15 cellular contexts compared by ENCODE assay signal in the genomic region with DNA sequence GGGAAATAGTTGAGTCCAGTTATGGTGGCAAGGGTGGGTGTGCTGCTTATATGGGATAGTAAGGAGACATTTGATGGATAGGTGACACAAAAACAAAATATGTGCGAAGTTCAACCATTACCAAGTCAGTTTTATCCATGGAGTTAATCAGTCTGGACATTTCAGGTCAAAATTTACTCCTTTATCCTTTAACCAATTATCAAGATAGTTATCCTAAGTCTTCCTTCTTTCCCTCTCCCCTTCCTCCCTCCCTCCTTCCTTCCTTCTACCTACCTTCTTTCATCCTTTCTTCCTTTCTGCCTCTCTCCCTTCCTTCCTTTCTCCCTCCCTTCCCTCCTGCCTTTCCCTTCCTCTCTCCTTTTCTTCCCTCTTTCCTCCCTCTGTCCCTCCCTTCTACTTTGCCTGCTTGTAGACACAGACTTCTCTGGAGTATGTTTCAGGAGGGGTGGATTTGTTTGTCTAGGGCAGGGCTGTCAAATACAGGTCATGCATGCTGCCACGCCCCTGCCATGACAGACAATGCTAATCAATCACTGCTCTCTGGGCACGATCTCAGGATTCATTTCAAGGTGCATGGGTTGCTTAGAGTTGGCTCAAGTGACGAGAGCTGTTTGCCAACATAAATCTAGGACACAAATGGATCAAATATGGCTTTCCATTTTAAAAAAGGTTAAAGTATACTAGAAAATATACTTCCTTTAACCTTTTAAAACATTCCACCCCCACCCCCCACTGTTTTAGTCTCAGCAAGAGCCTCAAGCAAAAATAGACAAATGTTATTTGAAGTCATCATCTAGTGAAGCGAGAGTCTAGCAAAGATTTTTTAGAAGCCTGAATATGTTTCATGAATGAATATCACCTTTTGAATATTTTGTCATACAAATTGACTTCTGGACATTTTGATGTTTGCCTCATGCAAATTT.
A peak's percentile ranks its signal among the peaks of the same experiment; 100 is the strongest.
DNase-seq lines count a peak whose midpoint lies in the region; ATAC-seq and FAIRE-seq lines count a peak whose summit lies in the region.
"Had no signal": no experiment of that assay in that cellular context is flagged by ENCODE, and none has a peak within 500 bp of the region (broad histone marks: within the 10 kb centered on the region; RNA-seq: fewer than 3 reads in every experiment).

No MANE protein-coding gene starts in this region.

- H3K79me2 ChIP-seq in GM23248 (ENCODE audit: insufficient read depth), result no peaks in the 10 kb centered on the region

- H3K27me3 ChIP-seq in small intestine (ENCODE audit: control insufficient read depth in 2 of 2, insufficient read depth in 2 of 2, low read length in 2 of 2), result no peaks in the 10 kb centered on the region
- H3K27me3 ChIP-seq in GM23248 (replicated peaks; ENCODE audit: insufficient read depth), result no peaks in the 10 kb centered on the region
- H3K27me3 ChIP-seq: adrenal gland, sigmoid colon had no signal

- H3K9me3 ChIP-seq in small intestine (ENCODE audit: control insufficient read depth, low read depth) (no peaks in the 10 kb centered on the region), GM23248 (ENCODE audit: low read depth) (no peaks in the 10 kb centered on the region)
- H3K9me3 ChIP-seq: adrenal gland, sigmoid colon had no signal

- peak; percentile 61 to 86 (median 77) for DNase-seq in NCI-H1417 (lab: John Stamatoyannopoulos, UW)
- DNase-seq in NCI-H1417 treated with DMSO at 0.1 percent for 48 hours (lab: John Stamatoyannopoulos, UW), result no peak
- DNase-seq in NCI-H748 (lab: John Stamatoyannopoulos, UW; ENCODE audit: unreplicated experiment), result peak; percentile 94
- DNase-seq in iPS-NIHi11 (ENCODE audit: low spot score), result peak; percentile 24
- peak; percentile 95 for DNase-seq in small intestine
- no peak for DNase-seq in GM23248
- DNase-seq in RKO (ENCODE audit: low spot score), result no peak
- DNase-seq: activated B cell treated with CpG ODN at 0.5 μM for 24 hours; activated T-cell treated with anti-CD3 and anti-CD28 coated beads for 4 hours; adrenal gland; effector memory CD4-positive, alpha-beta T cell; head of caudate nucleus; NCI-H2029 treated with DMSO at 0.1 percent for 48 hours; sigmoid colon had no signal

- H3F3A ChIP-seq in GM23248 (ENCODE audit: insufficient read depth), result no peaks in the 10 kb centered on the region

- no peak overlapping the region for H2AFZ ChIP-seq in GM23248

- in situ Hi-C loops in GM23248 (cut with MboI), result no loop called here

- no peak for ATAC-seq in GM19351 (IDR thresholded peaks at IDR 0.05; ENCODE audit: unreplicated experiment)

- H4K20me1 ChIP-seq in GM23248 (ENCODE audit: insufficient read depth), result no peaks in the 10 kb centered on the region

- 43 to 69% (median 48%) methylated on average over 5 of the region's 5 CpGs for WGBS in small intestine, 3 donors
- WGBS in GM23248 (ENCODE audit: low coverage in 1 of 2, low lambda C conversion rate in 2 of 2, missing lambda C conversion rate in 2 of 2), 2 experiments, result 71 to 76% methylated on average over 5 of the region's 5 CpGs

- H3K36me3 ChIP-seq in small intestine (ENCODE audit: control insufficient read depth in 2 of 2, insufficient read depth in 2 of 2, low read length in 2 of 2) (no peaks in the 10 kb centered on the region), GM23248 (ENCODE audit: low read depth) (no peaks in the 10 kb centered on the region)
- H3K36me3 ChIP-seq: adrenal gland, sigmoid colon had no signal

- no peak overlapping the region for H3K9ac ChIP-seq in GM23248

- H3K4me3 ChIP-seq in small intestine (ENCODE audit: low read depth in 1 of 2, low read length in 2 of 2) (no peak overlapping the region), GM23248 (no peak overlapping the region)
- H3K4me3 ChIP-seq: adrenal gland, sigmoid colon had no signal

- no peaks in the 10 kb centered on the region for H3K9me2 ChIP-seq in GM23248 (ENCODE audit: insufficient read depth)

- peak overlapping the region; percentile 12 to 93 for H3K27ac ChIP-seq in small intestine (ENCODE audit: low read depth in 1 of 2, low read length in 1 of 2)
- no peak overlapping the region for H3K27ac ChIP-seq in GM23248
- H3K27ac ChIP-seq: adrenal gland, sigmoid colon had no signal

- no peak for FAIRE-seq in small intestine (lab: Jason Lieb, UNC)

- peaks cover 2 to 4% of the 10 kb centered on the region in 2 donors for H3K4me1 ChIP-seq in small intestine (ENCODE audit: control insufficient read depth in 2 of 2, insufficient read depth in 1 of 2, low read depth in 1 of 2, low read length in 1 of 2)
- no peaks in the 10 kb centered on the region for H3K4me1 ChIP-seq in GM23248 (ENCODE audit: insufficient read depth)
- H3K4me1 ChIP-seq: adrenal gland, sigmoid colon had no signal

- H3K4me2 ChIP-seq in GM23248 (ENCODE audit: unreplicated experiment), result no peak overlapping the region

Comparison
In these comparisons a context has a peak if more than half of its experiments do, and no peak if none do; other contexts are left out.
1. DNase-seq: peak in NCI-H1417 (3 of 3), NCI-H748 (single experiment), iPS-NIHi11 (single experiment) and small intestine (single experiment); none in NCI-H1417 treated with DMSO at 0.1 percent for 48 hours (single experiment), GM23248 (single experiment) and RKO (single experiment).